9 cellular contexts compared by ENCODE assay signal in the genomic region with DNA sequence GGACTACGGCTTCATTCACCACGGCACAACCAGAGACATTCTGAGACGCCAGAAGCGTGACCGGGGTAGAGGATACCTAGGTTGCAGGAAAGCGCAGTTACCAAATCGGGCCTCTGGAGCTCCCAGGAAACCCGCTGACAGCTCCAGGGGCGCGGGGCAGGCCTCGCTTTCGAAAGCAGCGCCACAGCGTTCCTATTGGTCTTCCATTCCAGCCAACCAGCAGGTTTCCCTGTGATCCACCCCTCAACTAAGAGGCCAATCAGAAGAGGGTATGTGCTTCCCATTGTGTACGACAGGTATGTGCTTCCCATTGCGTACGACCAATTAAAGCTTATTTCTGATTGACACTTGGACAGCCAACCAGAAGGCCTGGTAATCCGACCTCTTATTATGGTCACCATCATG. TPM values are rescaled to one million over a fixed set of nuclear protein-coding genes. Genes with fewer than 3 reads are reported as not detected.
DNase-seq lines count a peak whose midpoint lies in the region; ATAC-seq, FAIRE-seq and TF ChIP-seq lines count a peak whose summit lies in the region.
"Had no signal": no experiment of that assay in that cellular context is flagged by ENCODE, and none has a peak within 500 bp of the region (broad histone marks: within the 10 kb centered on the region; RNA-seq: fewer than 3 reads in every experiment).

No MANE protein-coding gene starts in this region.

- TF ChIP-seq POLR2A in GM18505 (IDR thresholded peaks at IDR 0.05; ENCODE audit: borderline replicate concordance, extremely low read depth, insufficient read depth, insufficient read length) (peak; percentile 29), GM12878 (IDR thresholded peaks at IDR 0.05; ENCODE audit: low read depth, low read length) (peak; percentile 58; the same call in 1 of the 2 replicates)

- intact Hi-C loops in GM12878 (cut with micrococcal nuclease; ENCODE audit: unreplicated experiment): loop anchor here (1.0 kb wide), 1 partner anchor 15 kb away; a partner anchor contains a TSS
- intact Hi-C loops in lower lobe of right lung (cut with DNase I): no loop called here
- intact Hi-C loops in kidney (cut with DNase I): no loop called here
- intact Hi-C loops in Caco-2 (cut with micrococcal nuclease; ENCODE audit: unreplicated experiment): no loop called here

- in situ Hi-C loops in GM12878 (cut with MboI): no loop called here

- H3K4me2 ChIP-seq in GM12878 (ENCODE audit: control insufficient read depth, insufficient read depth): peak overlapping the region; percentile 65
- H3K4me2 ChIP-seq: SK-N-SH had no signal

- 79% methylated on average over 17 of the region's 18 CpGs for WGBS in GM12878 (ENCODE audit: insufficient coverage, insufficient replicate concordance, low lambda C conversion rate, missing lambda C conversion rate)

- H3K9ac ChIP-seq in GM12878 (ENCODE audit: control insufficient read depth, insufficient read depth, low read length) (peak overlapping the region; percentile 54), kidney (ENCODE audit: low read length in 2 of 2) (no peak overlapping the region)
- H3K9ac ChIP-seq: SK-N-SH had no signal

- H3K27me3 ChIP-seq in GM12878 (replicated peaks in 1 of 2; ENCODE audit: control insufficient read depth in 2 of 2, insufficient read depth in 2 of 2, low read length in 1 of 2): no peaks in the 10 kb centered on the region
- H3K27me3 ChIP-seq in lower lobe of right lung (ENCODE audit: low read depth): no peaks in the 10 kb centered on the region
- H3K27me3 ChIP-seq in Caco-2 (replicated peaks; ENCODE audit: control insufficient read depth, insufficient read depth, low read length): no peaks in the 10 kb centered on the region

- no peak overlapping the region for H3K4me3 Mint-ChIP-seq in osteocyte (ENCODE audit: unreplicated experiment)
- H3K4me3 Mint-ChIP-seq in Caco-2 (ENCODE audit: unreplicated experiment): no peak overlapping the region

- H3K27ac ChIP-seq in GM12878 (ENCODE audit: control insufficient read depth, insufficient read depth) (peak overlapping the region; percentile 21; the same call in 1 of the 2 replicates), lower lobe of right lung (no peak overlapping the region), kidney (ENCODE audit: low read depth in 2 of 2, low read length in 2 of 2) (no peak overlapping the region)

- peaks cover 2% of the 10 kb centered on the region for H3K79me2 ChIP-seq in GM12878 (ENCODE audit: control insufficient read depth, insufficient read depth, low read length)

- BruUV-seq in GM12878 (replicated peaks; lab: Mats Ljungman, UMichigan): no TSS peak
- no TSS peak for BruUV-seq in Caco-2 (replicated peaks; lab: Mats Ljungman, UMichigan)

- TF ChIP-seq CTCF in GM12878 (IDR thresholded peaks at IDR 0.05 in 2 of 3, conservative IDR thresholded peaks at IDR 0.05 in 1 of 3; ENCODE audit: control insufficient read depth in 2 of 3, extremely low read depth in 1 of 3, insufficient read depth in 1 of 3, low read depth in 3 of 3, low read length in 3 of 3): no peak
- no peak for TF ChIP-seq CTCF in lower lobe of right lung (IDR thresholded peaks at IDR 0.05)
- no peak for TF ChIP-seq CTCF in kidney (IDR thresholded peaks at IDR 0.05; ENCODE audit: borderline replicate concordance, extremely low read depth, insufficient read depth)
- no peak for TF ChIP-seq CTCF in osteocyte (IDR thresholded peaks at IDR 0.05)
- TF ChIP-seq CTCF in Caco-2 (IDR thresholded peaks at IDR 0.05; ENCODE audit: insufficient read depth in 1 of 2, low read depth in 1 of 2, low read length in 1 of 2, severe bottlenecking in 1 of 2, unreplicated experiment in 1 of 2): no peak

- DNase-seq in GM12878 (ENCODE audit: low read depth, low spot score) (peak; percentile 68), lower lobe of right lung (no peak), kidney (no peak), osteocyte (ENCODE audit: extremely low spot score, unreplicated experiment) (no peak), Caco-2 (no peak)
- DNase-seq: SK-N-SH had no signal

- H3K36me3 Mint-ChIP-seq in osteocyte (ENCODE audit: unreplicated experiment) (peaks cover 10% of the 10 kb centered on the region), Caco-2 (ENCODE audit: insufficient read depth, unreplicated experiment) (peaks cover 4% of the 10 kb centered on the region)

- no peak for TF ChIP-seq RAD21 in GM12878 (IDR thresholded peaks at IDR 0.05; ENCODE audit: insufficient read depth, low read depth, low read length)

- POLR2A ChIA-PET in GM12878 (lab: Charles Lee): interaction anchor here (0.8 to 1.6 kb wide), 2 partner anchors 14 to 59 kb away, joined by 3 to 6 read pairs; no protein-coding TSS in a partner anchor
- POLR2A ChIA-PET in Caco-2 (lab: Charles Lee): no interaction called here

- H3K4me3 ChIP-seq in GM12878 (peak overlapping the region; percentile 55; the same call in 1 of the 2 replicates), lower lobe of right lung (peak overlapping the region; percentile 14), kidney (ENCODE audit: low read length in 2 of 2) (no peak overlapping the region), Caco-2 (ENCODE audit: low read depth, low read length) (no peak overlapping the region)

- H3K4me1 ChIP-seq in GM12878 (ENCODE audit: control insufficient read depth, insufficient read depth, low read length) (no peaks in the 10 kb centered on the region; the same call in 1 of the 2 replicates), lower lobe of right lung (no peaks in the 10 kb centered on the region), kidney (ENCODE audit: control insufficient read depth in 1 of 2, insufficient read depth in 1 of 2, low read depth in 1 of 2, low read length in 2 of 2) (no peaks in the 10 kb centered on the region), Caco-2 (peaks cover 9% of the 10 kb centered on the region)

- SMC1A ChIA-PET in GM12878 (lab: Charles Lee; ENCODE audit: uncharacterized antibody, unreplicated experiment): interaction anchor here (0.7 to 0.9 kb wide), 2 partner anchors 14 to 127 kb away, joined by 3 read pairs; no protein-coding TSS in a partner anchor

- H3K36me3 ChIP-seq in GM12878 (ENCODE audit: control insufficient read depth in 2 of 2, insufficient read depth in 2 of 2, low read length in 1 of 2) (no peaks in the 10 kb centered on the region), lower lobe of right lung (peaks cover under 1% of the 10 kb centered on the region), kidney (ENCODE audit: control insufficient read depth in 1 of 2, insufficient read depth in 2 of 2, low read length in 2 of 2) (no peaks in the 10 kb centered on the region), Caco-2 (ENCODE audit: control insufficient read depth, insufficient read depth, low read length) (no peaks in the 10 kb centered on the region)

- H3K27me3 Mint-ChIP-seq in osteocyte (ENCODE audit: unreplicated experiment) (no peaks in the 10 kb centered on the region), Caco-2 (ENCODE audit: insufficient read depth, unreplicated experiment) (no peaks in the 10 kb centered on the region)

- H3K4me1 Mint-ChIP-seq in osteocyte (ENCODE audit: unreplicated experiment) (no peaks in the 10 kb centered on the region), Caco-2 (ENCODE audit: low read depth, unreplicated experiment) (peaks cover 5% of the 10 kb centered on the region)

- peak; percentile 89 for FAIRE-seq in GM12878 (lab: Jason Lieb, UNC)
- FAIRE-seq in kidney (lab: Jason Lieb, UNC): no peak

- no peaks in the 10 kb centered on the region for H4K20me1 ChIP-seq in GM12878 (ENCODE audit: control insufficient read depth, insufficient read depth)

- no peak overlapping the region for H3K27ac Mint-ChIP-seq in osteocyte (ENCODE audit: unreplicated experiment)
- H3K27ac Mint-ChIP-seq in Caco-2 (ENCODE audit: unreplicated experiment): no peak overlapping the region

- H3K9me3 Mint-ChIP-seq in osteocyte (ENCODE audit: unreplicated experiment) (peaks cover 3% of the 10 kb centered on the region), Caco-2 (ENCODE audit: unreplicated experiment) (no peaks in the 10 kb centered on the region)

- RAD21 ChIA-PET in GM12878 (lab: Charles Lee; ENCODE audit: unreplicated experiment): interaction anchor here (0.8 to 1.8 kb wide), 4 partner anchors 15 to 230 kb away, joined by 3 to 4 read pairs (median 3); a partner anchor contains a TSS

- TF ChIP-seq EP300 in GM12878 (IDR thresholded peaks at IDR 0.05; ENCODE audit: borderline replicate concordance in 1 of 2, control insufficient read depth in 1 of 2, low read depth in 2 of 2, low read length in 2 of 2): no peak

- H3K9me3 ChIP-seq in GM12878 (replicated peaks; ENCODE audit: control insufficient read depth, insufficient read depth, low read length): no peaks in the 10 kb centered on the region
- no peaks in the 10 kb centered on the region for H3K9me3 ChIP-seq in lower lobe of right lung
- no peaks in the 10 kb centered on the region for H3K9me3 ChIP-seq in kidney (ENCODE audit: control insufficient read depth in 1 of 2, low read length in 2 of 2)
- no peaks in the 10 kb centered on the region for H3K9me3 ChIP-seq in Caco-2
- H3K9me3 ChIP-seq: SK-N-SH had no signal

- H2AFZ ChIP-seq in GM12878 (ENCODE audit: control insufficient read depth, low read depth, low read length): peak overlapping the region; percentile 67

- peak; percentile 94 for ATAC-seq in GM18505 (IDR thresholded peaks at IDR 0.05; ENCODE audit: unreplicated experiment)
- peak; percentile 68 for ATAC-seq in HG02840 (IDR thresholded peaks at IDR 0.05; ENCODE audit: low FRiP score, unreplicated experiment)
- peak; percentile 100 for ATAC-seq in GM12878
- ATAC-seq in lower lobe of right lung: no peak
- no peak for ATAC-seq in GM18868 (IDR thresholded peaks at IDR 0.05; ENCODE audit: unreplicated experiment)

- CTCF ChIA-PET in GM12878 (lab: Yijun Ruan, JAX) (no interaction called here), Caco-2 (lab: Charles Lee) (no interaction called here)

RNA-seq across cellular contexts. Expression of a gene that starts 14.9 kb away (rescaled TPM):
- 13.3 and 15.4 TPM in 2 replicates for total RNA-seq in GM12878 (2013; cell fraction: nucleolus; rRNA removed)
- total RNA-seq in GM12878 (2014; rRNA removed) (36.8 and 43.4 TPM in 2 replicates), GM12878 (2014; rRNA removed; fragmentation: Illumina TruSeq; extraction: Trizol) (29.6 and 31.6 TPM in 2 replicates), GM12878 (2021) (47.7 and 50.4 TPM in 2 replicates), lower lobe of right lung (47.7 TPM), kidney (70.1 TPM), osteocyte (64.0 and 68.8 TPM in 2 replicates), Caco-2 (2022) (88.0 and 89.0 TPM in 2 replicates)
- polyA plus RNA-seq in GM12878 (2011; ENCODE audit: low read depth): 20.5 TPM
- polyA plus RNA-seq in GM12878 (2011; rRNA removed) (48.2 and 48.4 TPM in 2 replicates), GM12878 (2014; fragmentation: Illumina TruSeq; extraction: Trizol) (31.4 and 38.3 TPM in 2 replicates), GM12878 (2014; fragmentation: Nextera tagmentation; extraction: Ambion mirVana) (10 to 100 TPM; 13.5 to 22.6 TPM), GM12878 (2014; rRNA removed) (40.0 and 40.6 TPM in 2 replicates), GM12878 (2016; fragmentation: Nextera tagmentation; extraction: Ambion mirVana) (1 to 10 TPM; 4.4 TPM), kidney (ENCODE audit: insufficient read depth, low read depth, low replicate concordance) (48.9 TPM)
- 44.8 and 46.7 TPM in 2 replicates for polyA plus RNA-seq in GM12878 (2011; cell fraction: cytosol; rRNA removed)
- polyA plus RNA-seq in GM12878 (2011; cell fraction: nucleus; rRNA removed): 14.7 and 16.3 TPM in 2 replicates
- 24.9 and 25.4 TPM in 2 replicates for polyA plus RNA-seq in GM12878 (2012)
- 26.0 and 39.9 TPM in 2 replicates for polyA minus RNA-seq in GM12878 (2011; rRNA and poly(A)+ RNA removed)
- polyA minus RNA-seq in GM12878 (2011; cell fraction: cytosol; rRNA and poly(A)+ RNA removed): 14.7 and 15.8 TPM in 2 replicates
- 4.6 and 10.0 TPM in 2 replicates for polyA minus RNA-seq in GM12878 (2011; cell fraction: nucleus; rRNA and poly(A)+ RNA removed)

RNA-seq across cellular contexts. Expression of a gene that starts 42.4 kb away (rescaled TPM):
- 3.5 and 4.2 TPM in 2 replicates for total RNA-seq in GM12878 (2013; cell fraction: nucleolus; rRNA removed)
- total RNA-seq in GM12878 (2014; rRNA removed) (2.7 and 2.8 TPM in 2 replicates), GM12878 (2014; rRNA removed; fragmentation: Illumina TruSeq; extraction: Trizol) (1.9 and 2.4 TPM in 2 replicates), GM12878 (2021) (6.9 and 8.1 TPM in 2 replicates), lower lobe of right lung (34.7 TPM), kidney (18.6 TPM), osteocyte (17.1 and 23.3 TPM in 2 replicates), Caco-2 (2022) (13.7 and 17.4 TPM in 2 replicates)
- 2.8 TPM for polyA plus RNA-seq in GM12878 (2011; ENCODE audit: low read depth)
- polyA plus RNA-seq in GM12878 (2011; rRNA removed) (2.0 and 3.3 TPM in 2 replicates), GM12878 (2014; fragmentation: Illumina TruSeq; extraction: Trizol) (1.1 and 2.9 TPM in 2 replicates), GM12878 (2014; fragmentation: Nextera tagmentation; extraction: Ambion mirVana) (under 1 TPM; 0.05 to 0.11 TPM), GM12878 (2014; rRNA removed) (3.2 and 3.4 TPM in 2 replicates), GM12878 (2016; fragmentation: Nextera tagmentation; extraction: Ambion mirVana) (1 to 10 TPM in 1 of 2 experiments, under 1 TPM in 1; 0.97 to 1.2 TPM), kidney (ENCODE audit: insufficient read depth, low read depth, low replicate concordance) (13.1 TPM)
- polyA plus RNA-seq in GM12878 (2011; cell fraction: cytosol; rRNA removed): 3.9 and 4.4 TPM in 2 replicates
- polyA plus RNA-seq in GM12878 (2011; cell fraction: nucleus; rRNA removed): 8.0 and 8.2 TPM in 2 replicates
- polyA plus RNA-seq in GM12878 (2012): 4.9 and 5.6 TPM in 2 replicates
- polyA minus RNA-seq in GM12878 (2011; rRNA and poly(A)+ RNA removed): 1.6 and 3.6 TPM in 2 replicates
- 1.4 and 2.4 TPM in 2 replicates for polyA minus RNA-seq in GM12878 (2011; cell fraction: cytosol; rRNA and poly(A)+ RNA removed)
- 0.97 and 1.1 TPM in 2 replicates for polyA minus RNA-seq in GM12878 (2011; cell fraction: nucleus; rRNA and poly(A)+ RNA removed)

RNA-seq across cellular contexts. Expression of a gene that starts 53.3 kb away (rescaled TPM):
- 11.1 and 15.9 TPM in 2 replicates for total RNA-seq in GM12878 (2013; cell fraction: nucleolus; rRNA removed)
- total RNA-seq in GM12878 (2014; rRNA removed): 0.54 and 2.3 TPM in 2 replicates
- total RNA-seq in GM12878 (2014; rRNA removed; fragmentation: Illumina TruSeq; extraction: Trizol): 2.5 and 4.0 TPM in 2 replicates
- total RNA-seq in GM12878 (2021): 4.0 and 4.8 TPM in 2 replicates
- polyA plus RNA-seq in GM12878 (2011; ENCODE audit: low read depth): 2.0 TPM
- 4.8 and 9.0 TPM in 2 replicates for polyA plus RNA-seq in GM12878 (2011; rRNA removed)
- polyA plus RNA-seq in GM12878 (2011; cell fraction: cytosol; rRNA removed): 0.77 and 4.0 TPM in 2 replicates
- 35.1 and 37.9 TPM in 2 replicates for polyA plus RNA-seq in GM12878 (2011; cell fraction: nucleus; rRNA removed)
- 4.1 and 6.2 TPM in 2 replicates for polyA plus RNA-seq in GM12878 (2012)
- polyA plus RNA-seq in GM12878 (2014; fragmentation: Illumina TruSeq; extraction: Trizol): 2.1 and 27.5 TPM in 2 replicates
- 1 to 10 TPM; 2.1 to 2.8 TPM for polyA plus RNA-seq in GM12878 (2014; fragmentation: Nextera tagmentation; extraction: Ambion mirVana)
- polyA plus RNA-seq in GM12878 (2014; rRNA removed): 1.8 and 2.7 TPM in 2 replicates
- 1 to 10 TPM in 1 of 2 experiments, under 1 TPM in 1; 0.82 to 2.4 TPM for polyA plus RNA-seq in GM12878 (2016; fragmentation: Nextera tagmentation; extraction: Ambion mirVana)
- 10.9 and 14.8 TPM in 2 replicates for polyA minus RNA-seq in GM12878 (2011; rRNA and poly(A)+ RNA removed)
- not detected in 2 replicates for polyA minus RNA-seq in GM12878 (2011; cell fraction: cytosol; rRNA and poly(A)+ RNA removed)
- polyA minus RNA-seq in GM12878 (2011; cell fraction: nucleus; rRNA and poly(A)+ RNA removed): 18.4 and 25.0 TPM in 2 replicates
- not detected for total RNA-seq in lower lobe of right lung
- 3.0 TPM for total RNA-seq in kidney
- not detected for polyA plus RNA-seq in kidney (ENCODE audit: insufficient read depth, low read depth, low replicate concordance)
- total RNA-seq in osteocyte: not detected in 2 replicates
- 1.5 TPM in 1 of 2 replicates, not detected in the other for total RNA-seq in Caco-2 (2022)
- polyA plus RNA-seq: SK-N-SH had no signal

RNA-seq across cellular contexts. Expression of a gene that starts 58.2 kb away (rescaled TPM):
- 246 and 297 TPM in 2 replicates for total RNA-seq in GM12878 (2013; cell fraction: nucleolus; rRNA removed)
- total RNA-seq in GM12878 (2014; rRNA removed): 58.6 and 63.9 TPM in 2 replicates
- total RNA-seq in GM12878 (2014; rRNA removed; fragmentation: Illumina TruSeq; extraction: Trizol): 79.4 and 89.8 TPM in 2 replicates
- 155 and 159 TPM in 2 replicates for total RNA-seq in GM12878 (2021)
- polyA plus RNA-seq in GM12878 (2011; ENCODE audit: low read depth): 226 TPM
- polyA plus RNA-seq in GM12878 (2011; rRNA removed): 523 and 686 TPM in 2 replicates
- polyA plus RNA-seq in GM12878 (2011; cell fraction: cytosol; rRNA removed): 1,216 and 1,425 TPM in 2 replicates
- 357 and 510 TPM in 2 replicates for polyA plus RNA-seq in GM12878 (2011; cell fraction: nucleus; rRNA removed)
- polyA plus RNA-seq in GM12878 (2012): 212 and 286 TPM in 2 replicates
- 485 TPM in 2 replicates for polyA plus RNA-seq in GM12878 (2014; fragmentation: Illumina TruSeq; extraction: Trizol)
- polyA plus RNA-seq in GM12878 (2014; fragmentation: Nextera tagmentation; extraction: Ambion mirVana): 100 to 1,000 TPM; 135 to 138 TPM
- polyA plus RNA-seq in GM12878 (2014; rRNA removed): 189 and 207 TPM in 2 replicates
- polyA plus RNA-seq in GM12878 (2016; fragmentation: Nextera tagmentation; extraction: Ambion mirVana): 100 to 1,000 TPM; 236 to 269 TPM
- 484 and 716 TPM in 2 replicates for polyA minus RNA-seq in GM12878 (2011; rRNA and poly(A)+ RNA removed)
- 108 and 119 TPM in 2 replicates for polyA minus RNA-seq in GM12878 (2011; cell fraction: cytosol; rRNA and poly(A)+ RNA removed)
- 133 and 149 TPM in 2 replicates for polyA minus RNA-seq in GM12878 (2011; cell fraction: nucleus; rRNA and poly(A)+ RNA removed)
- 33.1 TPM for total RNA-seq in lower lobe of right lung
- total RNA-seq in kidney: 15.0 TPM
- polyA plus RNA-seq in kidney (ENCODE audit: insufficient read depth, low read depth, low replicate concordance): 3.1 TPM
- total RNA-seq in osteocyte: not detected in 2 replicates
- total RNA-seq in Caco-2 (2022): 5.1 and 9.6 TPM in 2 replicates
- polyA plus RNA-seq: SK-N-SH had no signal

Comparison
In these comparisons a context has a peak if more than half of its experiments do, and no peak if none do; other contexts are left out.
1. ATAC-seq: peak in GM18505 (single experiment), HG02840 (single experiment) and GM12878 (single experiment); none in lower lobe of right lung (0 of 2) and GM18868 (single experiment).
2. H3K4me3 ChIP-seq: peak in GM12878 (single experiment) and lower lobe of right lung (single experiment); none in kidney (0 of 2) and Caco-2 (single experiment).